10 cellular contexts compared by ENCODE assay signal in the genomic region with DNA sequence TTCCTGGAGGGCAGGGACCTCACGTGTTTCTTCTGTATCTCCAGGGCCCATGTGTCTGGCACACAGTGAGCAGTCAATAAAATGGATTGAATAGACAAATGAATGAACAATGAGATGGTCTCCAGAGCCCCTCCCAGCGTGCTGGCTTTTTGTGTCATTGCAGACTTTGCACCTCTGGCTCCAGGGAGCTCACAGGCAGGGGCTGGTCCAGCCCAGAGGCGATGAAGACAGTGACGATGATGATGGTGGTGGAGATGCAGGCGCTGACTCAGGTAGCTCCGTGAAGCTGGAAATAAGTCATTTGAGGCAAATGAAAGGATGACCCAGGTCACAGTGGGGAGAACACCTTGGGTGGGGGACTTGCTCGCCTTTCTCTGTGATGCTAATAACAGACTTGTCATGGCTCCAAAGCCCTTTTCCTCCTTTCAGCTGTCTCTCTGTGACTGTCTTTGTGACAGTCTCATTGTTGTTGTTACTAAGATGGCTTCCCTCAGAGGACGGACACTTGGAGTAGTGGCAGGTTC. TPM values are rescaled to one million over a fixed set of nuclear protein-coding genes. Genes with fewer than 3 reads are reported as not detected.
DNase-seq lines count a peak whose midpoint lies in the region; ATAC-seq, FAIRE-seq and TF ChIP-seq lines count a peak whose summit lies in the region.
"Had no signal": no experiment of that assay in that cellular context is flagged by ENCODE, and none has a peak within 500 bp of the region (broad histone marks: within the 10 kb centered on the region; RNA-seq: fewer than 3 reads in every experiment).

No MANE protein-coding gene starts in this region.

- H3K9ac ChIP-seq in astrocyte (ENCODE audit: low read length): peak overlapping the region; percentile 60

- peak in 1 of 2 donors; percentile 2 for ATAC-seq in right cardiac atrium
- no peak for ATAC-seq in Right ventricle myocardium inferior

- H3K36me3 ChIP-seq in astrocyte (ENCODE audit: insufficient read depth, low read length): no peaks in the 10 kb centered on the region
- H3K36me3 ChIP-seq in mesodermal cell (ENCODE audit: control insufficient read depth, insufficient read depth, low read length): no peaks in the 10 kb centered on the region
- no peaks in the 10 kb centered on the region for H3K36me3 ChIP-seq in vagina
- H3K36me3 ChIP-seq: pancreas had no signal

- no peak for TF ChIP-seq POLR2A in vagina (IDR thresholded peaks at IDR 0.05)

- H3K4me2 ChIP-seq in astrocyte (ENCODE audit: low read length): peak overlapping the region; percentile 87

- no peaks in the 10 kb centered on the region for H3K36me3 Mint-ChIP-seq in astrocyte (ENCODE audit: low read depth, unreplicated experiment)

- H3K27me3 ChIP-seq in right cardiac atrium (ENCODE audit: control insufficient read depth, insufficient read depth): no peaks in the 10 kb centered on the region
- no peaks in the 10 kb centered on the region for H3K27me3 ChIP-seq in astrocyte (ENCODE audit: insufficient read depth, low read length)
- H3K27me3 ChIP-seq in vagina: no peaks in the 10 kb centered on the region
- H3K27me3 ChIP-seq: pancreas had no signal

- H2AFZ ChIP-seq in astrocyte (ENCODE audit: low read depth, low read length): peak overlapping the region; percentile 99

- H3K4me1 Mint-ChIP-seq in astrocyte (ENCODE audit: low read depth, unreplicated experiment): peaks cover 17% of the 10 kb centered on the region

- no peak overlapping the region for H3K4me3 Mint-ChIP-seq in astrocyte (ENCODE audit: unreplicated experiment)

- H3K27me3 Mint-ChIP-seq in astrocyte (ENCODE audit: low read depth, unreplicated experiment): no peaks in the 10 kb centered on the region

- H3K4me3 ChIP-seq in right cardiac atrium (ENCODE audit: low read length) (peak overlapping the region; percentile 25), astrocyte (ENCODE audit: insufficient read depth, low read depth, low read length) (no peak overlapping the region), mesodermal cell (ENCODE audit: extremely low read depth, insufficient read depth, low read length, poor library complexity, severe bottlenecking) (no peak overlapping the region), vagina (peak overlapping the region; percentile 46 to 48)

- TF ChIP-seq CTCF in astrocyte (IDR thresholded peaks at IDR 0.05; ENCODE audit: insufficient read depth, low read depth, low read length): no peak
- TF ChIP-seq CTCF in vagina (IDR thresholded peaks at IDR 0.05): no peak
- TF ChIP-seq CTCF in GM20000 (IDR thresholded peaks at IDR 0.05; ENCODE audit: extremely low read depth, missing control alignments): no peak

- H3K9me3 Mint-ChIP-seq in astrocyte (ENCODE audit: unreplicated experiment): no peaks in the 10 kb centered on the region
- H3K9me3 Mint-ChIP-seq: dendritic cell treated with granulocyte-macrophage colony-stimulating factor and Interleukin-4, amounts not matched to agents 40 ng/mL and 50 ng/mL, for 4 days had no signal

- intact Hi-C loops in right cardiac atrium (cut with DNase I): loop anchor here (2.0 to 10.0 kb wide), 5 partner anchors 82 to 177 kb away; partner anchors contain the start of gene PWWP2A (in 1 of the 4)
- intact Hi-C loops in Right ventricle myocardium inferior (cut with DNase I): loop anchor here (1.0 to 5.0 kb wide), 3 partner anchors 82 to 192 kb away; partner anchors contain the start of gene PWWP2A
- intact Hi-C loops in vagina (cut with DNase I): loop anchor here (2.0 to 10.0 kb wide), 3 partner anchors 146 to 186 kb away; no protein-coding TSS in a partner anchor

- H3K9me3 ChIP-seq in right cardiac atrium (ENCODE audit: control insufficient read depth, low read length) (no peaks in the 10 kb centered on the region), astrocyte (ENCODE audit: insufficient read depth, low read depth, low read length) (no peaks in the 10 kb centered on the region), mesodermal cell (ENCODE audit: control insufficient read depth, low read length) (no peaks in the 10 kb centered on the region), vagina (no peaks in the 10 kb centered on the region)
- H3K9me3 ChIP-seq: pancreas had no signal

- no peak overlapping the region for H3K27ac ChIP-seq in right cardiac atrium (ENCODE audit: low read length)
- H3K27ac ChIP-seq in astrocyte (ENCODE audit: low read depth, low read length): no peak overlapping the region
- peak overlapping the region; percentile 84 for H3K27ac ChIP-seq in mesodermal cell (ENCODE audit: low read depth, low read length, severe bottlenecking)
- H3K27ac ChIP-seq in vagina: no peak overlapping the region
- H3K27ac ChIP-seq: pancreas had no signal

- peak overlapping the region; percentile 23 for H3K27ac Mint-ChIP-seq in astrocyte (ENCODE audit: unreplicated experiment)
- H3K27ac Mint-ChIP-seq: dendritic cell treated with granulocyte-macrophage colony-stimulating factor and Interleukin-4, amounts not matched to agents 40 ng/mL and 50 ng/mL, for 4 days had no signal

- WGBS in right cardiac atrium: 42% methylated on average over 8 of the region's 8 CpGs
- WGBS in mesodermal cell (ENCODE audit: insufficient coverage in 2 of 2), 2 experiments: 30 to 33% methylated on average over 8 of the region's 8 CpGs

- FAIRE-seq in astrocyte (lab: Jason Lieb, UNC): no peak
- FAIRE-seq: pancreas had no signal

- no peaks in the 10 kb centered on the region for H4K20me1 ChIP-seq in astrocyte (ENCODE audit: insufficient read depth, low read length)

- DNase-seq in right cardiac atrium: no peak
- no peak for DNase-seq in Right ventricle myocardium inferior (ENCODE audit: missing footprints)
- DNase-seq in astrocyte (ENCODE audit: low read depth): no peak
- no peak for DNase-seq in vagina (ENCODE audit: extremely low spot score in 2 of 2)
- no peak for DNase-seq in GM20000 (ENCODE audit: low spot score)
- DNase-seq in stimulated activated naive CD4-positive, alpha-beta T cell treated with Interleukin-2 at 50 U/mL for 16 hours (lab: John Stamatoyannopoulos, UW): no peak
- DNase-seq in DMS114 treated with DMSO at 0.1 percent for 48 hours (lab: John Stamatoyannopoulos, UW; ENCODE audit: unreplicated experiment): no peak

- no peaks in the 10 kb centered on the region for H3K79me2 ChIP-seq in astrocyte (ENCODE audit: insufficient read depth, low read length)

- H3K4me1 ChIP-seq in right cardiac atrium (ENCODE audit: control insufficient read depth, insufficient read depth, low read length): peaks cover 8% of the 10 kb centered on the region
- H3K4me1 ChIP-seq in astrocyte (ENCODE audit: insufficient read depth, low read length): peaks cover 20% of the 10 kb centered on the region
- peaks cover 28% of the 10 kb centered on the region for H3K4me1 ChIP-seq in mesodermal cell (ENCODE audit: control insufficient read depth, insufficient read depth, low read length, poor library complexity, severe bottlenecking)
- H3K4me1 ChIP-seq in vagina: peaks cover 5% of the 10 kb centered on the region
- H3K4me1 ChIP-seq: pancreas had no signal

RNA-seq across cellular contexts. Expression of gene FABP6, which starts 30.4 kb away (rescaled TPM):
- total RNA-seq in right cardiac atrium (not detected), Right ventricle myocardium inferior (3.5 TPM), astrocyte (0.53 TPM in 1 of 2 replicates, not detected in the other), vagina (2.9 TPM)
- 0.68 TPM for polyA plus RNA-seq in right cardiac atrium
- polyA plus RNA-seq in mesodermal cell (2013, experiment 1 of 2): 0.70 TPM
- polyA plus RNA-seq in mesodermal cell (2013, experiment 2 of 2): not detected
- total RNA-seq: pancreas had no signal
- polyA plus RNA-seq: pancreas had no signal

Comparison
In these comparisons a context has a peak if more than half of its experiments do, and no peak if none do; other contexts are left out.
1. H3K4me3 ChIP-seq: peak in right cardiac atrium (single experiment) and vagina (2 of 2); none in astrocyte (single experiment) and mesodermal cell (single experiment).